Comparison of ENCODE assay signal across 29 cellular contexts in genomic region chr2:115427436-115427835, GRCh38.
"Had no signal": no experiment of that assay in that cellular context is flagged by ENCODE, and none has a peak within 500 bp of the region (broad histone marks: within the 10 kb centered on the region; RNA-seq: fewer than 3 reads in every experiment).

No MANE protein-coding gene starts in this region.

- H3K36me3 ChIP-seq: brain microvascular endothelial cell, SJCRH30 had no signal

- H3K4me3 ChIP-seq: SJCRH30, SK-N-MC had no signal

- H3K27me3 ChIP-seq: brain microvascular endothelial cell, SJCRH30 had no signal

- H3K9me3 ChIP-seq: SJCRH30 had no signal

- ATAC-seq: activated CD4-positive, alpha-beta T cell treated with anti-CD3 and anti-CD28 coated beads for 36 hours; activated CD4-positive, CD25-positive, alpha-beta regulatory T cell treated with anti-CD3 and anti-CD28 coated beads, Interleukin-2, amount 50 U/mL, for 24 hours; activated CD8-positive, alpha-beta T cell treated with anti-CD3 and anti-CD28 coated beads, Interleukin-2, amount 10 ng/mL, durations not matched to agents 7 days and 5 days; activated T-cell treated with anti-CD3 and anti-CD28 coated beads, Interleukin-2, amount 50 U/mL, for 4 hours had no signal

- H3K4me1 ChIP-seq: SJCRH30 had no signal

- H3K27ac ChIP-seq: brain microvascular endothelial cell, SJCRH30, SK-N-MC had no signal

- DNase-seq: activated CD4-positive, alpha-beta T cell treated with anti-CD3 and anti-CD28 coated beads for 36 hours; activated CD4-positive, alpha-beta T cell treated with anti-CD3 and anti-CD28 coated beads, Interleukin-2, amount 10 ng/mL, durations not matched to agents 7 days and 5 days; activated CD4-positive, alpha-beta T cell treated with anti-CD3 and anti-CD28 coated beads, Interleukin-2, amount 50 U/mL, for 48 hours; activated CD8-positive, alpha-beta memory T cell treated with anti-CD3 and anti-CD28 coated beads, Interleukin-2, amount 50 U/mL, for 4 hours; activated CD8-positive, alpha-beta T cell treated with anti-CD3 and anti-CD28 coated beads, Interleukin-2, amount 10 ng/mL, durations not matched to agents 7 days and 5 days; activated effector memory CD4-positive, alpha-beta T cell treated with Interleukin-2 at 50 U/mL for 16 hours; activated naive CD4-positive, alpha-beta T cell treated with anti-CD3 and anti-CD28 coated beads, Interleukin-2, amount 10 ng/mL, durations not matched to agents 7 days and 5 days; activated naive CD8-positive, alpha-beta T cell treated with anti-CD3 and anti-CD28 coated beads for 36 hours; activated T-cell treated with anti-CD3 and anti-CD28 coated beads for 4 hours; activated T-cell treated with anti-CD3 and anti-CD28 coated beads, Interleukin-2, amount 50 U/mL, for 4 hours; amniotic stem cell; aorta; brain microvascular endothelial cell; Karpas-422; NCI-H1105; NCI-H1436 treated with DMSO at 0.1 percent for 48 hours; NCI-H1694 treated with DMSO at 0.1 percent for 48 hours; NCI-H2029 treated with DMSO at 0.1 percent for 48 hours; NCI-H2107; NCI-H2171; NCI-H510A; NCI-H526; NCI-H748 treated with DMSO at 0.1 percent for 48 hours; NK-92 treated with Interleukin-12 subunit alpha and Interleukin-12 subunit beta, amount 100 ng/mL, for 24 hours; SHP77; SJCRH30; T1000 had no signal
